ENCODE assay signal across 18 cellular contexts in the genomic region with DNA sequence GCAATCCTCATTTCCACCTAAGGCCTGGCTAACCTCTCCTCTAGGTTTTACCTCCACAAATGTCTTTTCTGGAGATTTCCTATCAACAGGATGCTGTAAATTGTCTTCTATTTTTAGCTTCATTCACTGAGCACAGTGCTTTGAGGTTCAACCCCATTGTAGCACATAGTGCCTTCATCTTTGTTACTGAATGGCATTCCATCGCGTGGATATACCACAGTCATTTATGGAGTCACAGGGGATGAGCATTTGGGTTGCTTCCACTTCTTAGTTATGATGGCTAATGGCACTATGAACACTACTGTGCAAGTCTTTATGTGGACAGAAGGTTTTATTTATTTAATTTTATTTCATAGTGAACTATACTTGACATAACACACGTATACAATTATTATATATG.
A peak's percentile ranks its signal among the peaks of the same experiment; 100 is the strongest.
DNase-seq lines count a peak whose midpoint lies in the region; ATAC-seq and TF ChIP-seq lines count a peak whose summit lies in the region.
"Had no signal": no experiment of that assay in that cellular context is flagged by ENCODE, and none has a peak within 500 bp of the region (broad histone marks: within the 10 kb centered on the region; RNA-seq: fewer than 3 reads in every experiment).

No MANE protein-coding gene starts in this region.

- H3K9me3 Mint-ChIP-seq in nephron progenitor cell, result peaks cover 20% of the 10 kb centered on the region
- no peaks in the 10 kb centered on the region for H3K9me3 Mint-ChIP-seq in CD8-positive, alpha-beta T cell
- H3K9me3 Mint-ChIP-seq: CD4-positive, alpha-beta memory T cell; GM23338; H9 had no signal

- no peaks in the 10 kb centered on the region for H3K79me2 ChIP-seq in hepatocyte

- H3K9me3 ChIP-seq in hepatocyte (ENCODE audit: low read depth), result no peaks in the 10 kb centered on the region
- H3K9me3 ChIP-seq in CD8-positive, alpha-beta T cell (ENCODE audit: low read length), result no peaks in the 10 kb centered on the region
- H3K9me3 ChIP-seq: A549, Caco-2 had no signal

- H3K27me3 ChIP-seq in hepatocyte, result no peaks in the 10 kb centered on the region
- no peaks in the 10 kb centered on the region for H3K27me3 ChIP-seq in CD8-positive, alpha-beta T cell (ENCODE audit: insufficient read depth, low read length)

- POLR2A ChIA-PET in CD8-positive, alpha-beta T cell (lab: Charles Lee), result no interaction called here

- no peaks in the 10 kb centered on the region for H3K36me3 Mint-ChIP-seq in nephron progenitor cell (ENCODE audit: low read depth)
- H3K36me3 Mint-ChIP-seq in CD8-positive, alpha-beta T cell, result no peaks in the 10 kb centered on the region
- H3K36me3 Mint-ChIP-seq: CD4-positive, alpha-beta memory T cell had no signal

- no peak for ATAC-seq in CD8-positive, alpha-beta T cell
- ATAC-seq: A549, GM12878, GM23338, HCT116 had no signal

- no peaks in the 10 kb centered on the region for H4K20me1 ChIP-seq in hepatocyte (ENCODE audit: insufficient read depth, poor library complexity, severe bottlenecking)

- CTCF ChIA-PET in CD8-positive, alpha-beta T cell (lab: Charles Lee), result no interaction called here

- no peaks in the 10 kb centered on the region for H3K36me3 ChIP-seq in hepatocyte (replicated peaks; ENCODE audit: insufficient read depth, low read depth)
- H3K36me3 ChIP-seq in CD8-positive, alpha-beta T cell (ENCODE audit: insufficient read depth, low read length), result no peaks in the 10 kb centered on the region

- H3K27ac ChIP-seq in VCaP, result peak overlapping the region; percentile 43
- peak overlapping the region; percentile 86 for H3K27ac ChIP-seq in hepatocyte
- H3K27ac ChIP-seq in CD8-positive, alpha-beta T cell (ENCODE audit: low read depth, low read length), result no peak overlapping the region
- H3K27ac ChIP-seq: A549 had no signal

- H2AFZ ChIP-seq in hepatocyte, result no peak overlapping the region

- peaks cover 3% of the 10 kb centered on the region for H3K27me3 Mint-ChIP-seq in nephron progenitor cell (ENCODE audit: low read depth, poor library complexity)
- peaks cover 2% of the 10 kb centered on the region for H3K27me3 Mint-ChIP-seq in CD8-positive, alpha-beta T cell (ENCODE audit: low read depth)
- H3K27me3 Mint-ChIP-seq: CD4-positive, alpha-beta memory T cell had no signal

- no peak overlapping the region for H3K4me3 Mint-ChIP-seq in nephron progenitor cell
- H3K4me3 Mint-ChIP-seq in CD8-positive, alpha-beta T cell, result no peak overlapping the region
- H3K4me3 Mint-ChIP-seq: CD4-positive, alpha-beta memory T cell; GM23338; H9 had no signal

- H3K4me1 Mint-ChIP-seq in nephron progenitor cell, result peaks cover 40% of the 10 kb centered on the region
- H3K4me1 Mint-ChIP-seq in CD8-positive, alpha-beta T cell (ENCODE audit: low read depth), result no peaks in the 10 kb centered on the region
- H3K4me1 Mint-ChIP-seq: CD4-positive, alpha-beta memory T cell had no signal

- no peaks in the 10 kb centered on the region for H3K9me2 ChIP-seq in hepatocyte (replicated peaks; ENCODE audit: insufficient read depth)

- 98% methylated on average over 3 of the region's 3 CpGs for WGBS in hepatocyte (ENCODE audit: low lambda C conversion rate, missing lambda C conversion rate)

- no peak for DNase-seq in hepatocyte (ENCODE audit: low spot score)
- no peak for DNase-seq in nephron progenitor cell
- DNase-seq in NCI-H1048 (lab: John Stamatoyannopoulos, UW), result no peak
- no peak for DNase-seq in CD8-positive, alpha-beta T cell
- no peak for DNase-seq in DMS114 treated with DMSO at 0.1 percent for 48 hours (lab: John Stamatoyannopoulos, UW; ENCODE audit: unreplicated experiment)
- DNase-seq: 8988T; C1 segment of cervical spinal cord; Caco-2; CD4-positive, alpha-beta memory T cell; DMS79; EL; GDM1; H9 had no signal

- TF ChIP-seq CTCF in VCaP (conservative IDR thresholded peaks at IDR 0.05), result no peak
- no peak for TF ChIP-seq CTCF in hepatocyte (IDR thresholded peaks at IDR 0.05; ENCODE audit: poor library complexity)
- no peak for TF ChIP-seq CTCF in nephron progenitor cell (IDR thresholded peaks at IDR 0.05)
- no peak for TF ChIP-seq CTCF in CD8-positive, alpha-beta T cell (IDR thresholded peaks at IDR 0.05)

- H3K4me1 ChIP-seq in hepatocyte (ENCODE audit: insufficient read depth), result peaks cover 20% of the 10 kb centered on the region
- no peaks in the 10 kb centered on the region for H3K4me1 ChIP-seq in CD8-positive, alpha-beta T cell (ENCODE audit: insufficient read depth, low read length)
- H3K4me1 ChIP-seq: A549, Caco-2 had no signal

- H3K27ac Mint-ChIP-seq in nephron progenitor cell, result peak overlapping the region; percentile 41
- H3K27ac Mint-ChIP-seq in CD8-positive, alpha-beta T cell, result no peak overlapping the region
- H3K27ac Mint-ChIP-seq: CD4-positive, alpha-beta memory T cell; GM23338 had no signal

- no peak overlapping the region for H3K4me3 ChIP-seq in hepatocyte
- H3K4me3 ChIP-seq in CD8-positive, alpha-beta T cell (ENCODE audit: low read depth, low read length), result no peak overlapping the region
- H3K4me3 ChIP-seq: A549, GM12878, GM23338 had no signal

- H3K4me2 ChIP-seq in hepatocyte, result peak overlapping the region; percentile 40
- H3K4me2 ChIP-seq: A549, GM23338 had no signal

- intact Hi-C loops in CD8-positive, alpha-beta T cell (cut with DNase I, micrococcal nuclease), result no loop called here
